In the genomic region with DNA sequence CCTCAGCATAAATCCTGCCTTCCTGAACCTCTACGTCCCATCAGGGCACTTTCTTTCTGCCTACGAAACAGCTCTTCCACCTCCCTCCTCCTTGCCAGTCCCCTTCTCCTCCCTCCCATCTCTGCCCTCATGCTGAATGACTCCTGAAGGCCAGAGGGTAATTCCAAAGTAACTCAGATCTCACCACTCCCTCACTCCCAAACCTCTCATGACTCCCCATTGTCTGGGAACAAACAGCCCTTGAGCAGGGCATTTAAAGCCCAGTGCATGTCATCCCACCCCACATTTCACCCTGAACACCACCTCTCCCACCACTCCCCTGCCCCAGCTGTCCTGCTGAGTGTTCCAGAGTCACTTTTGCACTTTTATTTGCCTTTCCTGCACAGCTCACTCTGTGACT, we compare ENCODE assay signal across 26 cellular contexts. TPM values are rescaled to one million over a fixed set of nuclear protein-coding genes. Genes with fewer than 3 reads are reported as not detected.
"Had no signal": no experiment of that assay in that cellular context is flagged by ENCODE, and none has a peak within 500 bp of the region (broad histone marks: within the 10 kb centered on the region; RNA-seq: fewer than 3 reads in every experiment).

No MANE protein-coding gene starts in this region.

- H3K9me3 Mint-ChIP-seq: central memory CD8-positive, alpha-beta T cell; nephron progenitor cell had no signal

- H3K4me3 Mint-ChIP-seq: central memory CD8-positive, alpha-beta T cell; nephron progenitor cell had no signal

- H3K27ac ChIP-seq: brain microvascular endothelial cell, colonic mucosa, prostate gland, right atrium auricular region, transverse colon, WERI-Rb-1 had no signal

- ATAC-seq: stimulated activated naive CD8-positive, alpha-beta T cell treated with anti-CD3 and anti-CD28 coated beads, Interleukin-15, Interleukin-2, amounts not matched to agents 100 U/mL and 50 U/mL, for 24 hours had no signal

- H3K4me1 ChIP-seq: colonic mucosa, prostate gland had no signal

- H3K4me3 ChIP-seq: colonic mucosa, lung, prostate gland, right atrium auricular region, transverse colon had no signal

- H3K27ac Mint-ChIP-seq: nephron progenitor cell had no signal

- H3K36me3 ChIP-seq: brain microvascular endothelial cell, colonic mucosa, prostate gland, right atrium auricular region, transverse colon, WERI-Rb-1 had no signal

- DNase-seq: activated CD4-positive, alpha-beta T cell treated with anti-CD3 and anti-CD28 coated beads for 1 hour; activated CD8-positive, alpha-beta memory T cell treated with anti-CD3 and anti-CD28 coated beads for 24 hours; activated CD8-positive, alpha-beta memory T cell treated with anti-CD3 and anti-CD28 coated beads, Interleukin-2, amount 50 U/mL, for 48 hours; activated effector memory CD4-positive, alpha-beta T cell treated with anti-CD3 and anti-CD28 coated beads, Interleukin-2, amount 50 U/mL, for 16 hours; activated naive CD4-positive, alpha-beta T cell treated with anti-CD3 and anti-CD28 coated beads, Interleukin-2, amount 50 U/mL, for 16 hours; activated T-cell treated with anti-CD3 and anti-CD28 coated beads, Interleukin-2, amount 50 U/mL, for 48 hours; aorta; brain microvascular endothelial cell; colonic mucosa; effector CD4-positive, alpha-beta T cell; foreskin fibroblast; hippocampal formation; islet precursor cell; midbrain; nephron progenitor cell; stimulated activated CD4-positive, alpha-beta T cell treated with anti-CD3 and anti-CD28 coated beads, Interleukin-2, amount 100 ng/mL, for 24 hours; stimulated activated naive CD8-positive, alpha-beta T cell treated with anti-CD3 and anti-CD28 coated beads, Interleukin-15, Interleukin-2, amounts not matched to agents 100 U/mL and 50 U/mL, for 24 hours; substantia nigra; T-helper 2 cell; transverse colon; WERI-Rb-1 had no signal

- H3K4me1 Mint-ChIP-seq: central memory CD8-positive, alpha-beta T cell had no signal

- H3K27me3 ChIP-seq: brain microvascular endothelial cell, colonic mucosa, right atrium auricular region, transverse colon had no signal

- H3K9me3 ChIP-seq: colonic mucosa, prostate gland, right atrium auricular region, transverse colon had no signal

RNA-seq across cellular contexts. Expression of a gene that starts 54.6 kb away (rescaled TPM):
- total RNA-seq: aorta, colonic mucosa, osteoblast, right atrium auricular region, transverse colon had no signal
